ENCODE assay signal across 20 cellular contexts in genomic region chr11:72673284-72673942, GRCh38. TPM values are rescaled to one million over a fixed set of nuclear protein-coding genes. Genes with fewer than 3 reads are reported as not detected.
DNase-seq lines count a peak whose midpoint lies in the region; ATAC-seq and TF ChIP-seq lines count a peak whose summit lies in the region.
"Had no signal": no experiment of that assay in that cellular context is flagged by ENCODE, and none has a peak within 500 bp of the region (broad histone marks: within the 10 kb centered on the region; RNA-seq: fewer than 3 reads in every experiment).

No MANE protein-coding gene starts in this region.

- peaks cover 0 to 1% (median 0%) of the 10 kb centered on the region in 5 experiments for H3K9me3 Mint-ChIP-seq in brain
- peaks cover 0 to 9% (median 2%) of the 10 kb centered on the region in 8 donors for H3K9me3 Mint-ChIP-seq in CD4-positive, alpha-beta memory T cell
- peaks cover 0 to 5% (median 0%) of the 10 kb centered on the region in 5 donors for H3K9me3 Mint-ChIP-seq in CD8-positive, alpha-beta memory T cell
- H3K9me3 Mint-ChIP-seq: activated naive CD8-positive, alpha-beta T cell treated with anti-CD3 and anti-CD28 coated beads for 36 hours; CD4-positive, alpha-beta T cell had no signal

- no peak for ATAC-seq in HG02763 (IDR thresholded peaks at IDR 0.05; ENCODE audit: unreplicated experiment)
- ATAC-seq: activated CD8-positive, alpha-beta memory T cell treated with anti-CD3 and anti-CD28 coated beads, Interleukin-2, amount 10 ng/mL, durations not matched to agents 7 days and 5 days; heart left ventricle had no signal

- peak overlapping the region; percentile 53; the same call in 1 of the 2 replicates for H3K4me2 ChIP-seq in BLaER1

- POLR2A ChIA-PET in CD4-positive, alpha-beta memory T cell (lab: Charles Lee; ENCODE audit: partially characterized antibody) = interaction anchor here (0.8 kb wide), 1 partner anchor 9 kb away, joined by 3 read pairs; no protein-coding TSS in a partner anchor
- POLR2A ChIA-PET in CD8-positive, alpha-beta memory T cell (lab: Charles Lee) = interaction anchor here (0.6 kb wide), 1 partner anchor 36 kb away, joined by 3 read pairs; no protein-coding TSS in a partner anchor

- H3K36me3 Mint-ChIP-seq in brain = no peaks in the 10 kb centered on the region
- H3K36me3 Mint-ChIP-seq in CD4-positive, alpha-beta memory T cell = peaks cover 0 to 4% of the 10 kb centered on the region in 2 donors
- no peaks in the 10 kb centered on the region for H3K36me3 Mint-ChIP-seq in CD8-positive, alpha-beta memory T cell
- H3K36me3 Mint-ChIP-seq: activated CD8-positive, alpha-beta memory T cell treated with anti-CD3 and anti-CD28 coated beads, Interleukin-2, amount 10 ng/mL, durations not matched to agents 7 days and 5 days; activated naive CD8-positive, alpha-beta T cell treated with anti-CD3 and anti-CD28 coated beads for 36 hours had no signal

- peak overlapping the region in 4 of 5 experiments; percentile 66 to 99 (median 96) for H3K27ac Mint-ChIP-seq in brain
- no peak overlapping the region for H3K27ac Mint-ChIP-seq in CD4-positive, alpha-beta memory T cell
- peak overlapping the region in 1 of 8 donors; percentile 8 for H3K27ac Mint-ChIP-seq in CD8-positive, alpha-beta memory T cell
- H3K27ac Mint-ChIP-seq: activated CD8-positive, alpha-beta memory T cell treated with anti-CD3 and anti-CD28 coated beads, Interleukin-2, amount 10 ng/mL, durations not matched to agents 7 days and 5 days; activated naive CD8-positive, alpha-beta T cell treated with anti-CD3 and anti-CD28 coated beads for 36 hours; CD4-positive, alpha-beta T cell had no signal

- H3K36me3 ChIP-seq in BLaER1 (no peaks in the 10 kb centered on the region), HUES6 (ENCODE audit: control insufficient read depth, insufficient read depth, low read length) (no peaks in the 10 kb centered on the region)
- H3K36me3 ChIP-seq in CD4-positive, alpha-beta memory T cell (ENCODE audit: insufficient read depth, low read length) = no peaks in the 10 kb centered on the region
- H3K36me3 ChIP-seq in CD8-positive, alpha-beta memory T cell (ENCODE audit: insufficient read depth, low read length) = no peaks in the 10 kb centered on the region
- H3K36me3 ChIP-seq: colonic mucosa, heart left ventricle, tibial artery had no signal

- CTCF ChIA-PET in CD4-positive, alpha-beta memory T cell (lab: Charles Lee; ENCODE audit: partially characterized antibody) = no interaction called here
- CTCF ChIA-PET in CD8-positive, alpha-beta memory T cell (lab: Charles Lee) = interaction anchor here (0.7 kb wide), 1 partner anchor 10 kb away, joined by 3 read pairs; no protein-coding TSS in a partner anchor

- peaks cover 54% of the 10 kb centered on the region for H4K20me1 ChIP-seq in BLaER1

- no peak overlapping the region for H3K4me3 ChIP-seq in BLaER1
- H3K4me3 ChIP-seq in HUES6 (ENCODE audit: low read depth, low read length) = peak overlapping the region; percentile 40; the same call in 1 of the 2 replicates
- no peak overlapping the region for H3K4me3 ChIP-seq in CD4-positive, alpha-beta memory T cell (ENCODE audit: low read length in 2 of 2)
- H3K4me3 ChIP-seq in CD8-positive, alpha-beta memory T cell (ENCODE audit: low read length) = no peak overlapping the region
- H3K4me3 ChIP-seq: colonic mucosa, heart left ventricle, tibial artery had no signal

- intact Hi-C loops in CD4-positive, alpha-beta memory T cell (cut with micrococcal nuclease) = no loop called here

- H3K9ac ChIP-seq in BLaER1 = no peak overlapping the region
- no peak overlapping the region for H3K9ac ChIP-seq in HUES6 (ENCODE audit: low read length)

- DNase-seq in islet precursor cell (peak; percentile 70), NCI-H146 (lab: John Stamatoyannopoulos, UW) (no peak)
- no peak for DNase-seq in CD4-positive, alpha-beta memory T cell
- no peak for DNase-seq in CD8-positive, alpha-beta memory T cell
- DNase-seq: activated CD4-positive, alpha-beta T cell treated with anti-CD3 and anti-CD28 coated beads for 4 hours; activated CD8-positive, alpha-beta memory T cell treated with anti-CD3 and anti-CD28 coated beads, Interleukin-2, amount 10 ng/mL, durations not matched to agents 7 days and 5 days; activated naive CD8-positive, alpha-beta T cell treated with anti-CD3 and anti-CD28 coated beads for 36 hours; CD4-positive, alpha-beta T cell; colonic mucosa; GOT3; heart left ventricle; NCI-H1105; NCI-H2107; stimulated activated CD4-positive, alpha-beta T cell treated with anti-CD3 and anti-CD28 coated beads, Interleukin-2, amount 100 ng/mL, for 24 hours; stimulated activated naive CD4-positive, alpha-beta T cell; tibial artery had no signal

- H3K9me3 ChIP-seq in BLaER1 = no peaks in the 10 kb centered on the region
- no peaks in the 10 kb centered on the region for H3K9me3 ChIP-seq in HUES6 (ENCODE audit: control insufficient read depth, insufficient read depth, low read depth, low read length)
- no peaks in the 10 kb centered on the region for H3K9me3 ChIP-seq in CD4-positive, alpha-beta memory T cell (ENCODE audit: control insufficient read depth in 1 of 2, low read length in 2 of 2)
- H3K9me3 ChIP-seq in CD8-positive, alpha-beta memory T cell (ENCODE audit: low read length) = no peaks in the 10 kb centered on the region
- H3K9me3 ChIP-seq: colonic mucosa, heart left ventricle, tibial artery had no signal

- H3K27me3 Mint-ChIP-seq in brain = peaks cover 25% of the 10 kb centered on the region
- peaks cover 47 to 54% of the 10 kb centered on the region in 2 donors for H3K27me3 Mint-ChIP-seq in CD4-positive, alpha-beta memory T cell
- H3K27me3 Mint-ChIP-seq in CD8-positive, alpha-beta memory T cell = peaks cover 59 to 76% of the 10 kb centered on the region in 2 donors

- no peak overlapping the region for H3K27ac ChIP-seq in BLaER1
- no peak overlapping the region for H3K27ac ChIP-seq in HUES6 (ENCODE audit: low read depth, low read length)
- no peak overlapping the region for H3K27ac ChIP-seq in CD4-positive, alpha-beta memory T cell (ENCODE audit: low read depth, low read length)
- no peak overlapping the region for H3K27ac ChIP-seq in CD8-positive, alpha-beta memory T cell (ENCODE audit: low read depth, low read length)
- H3K27ac ChIP-seq: colonic mucosa, heart left ventricle, tibial artery had no signal

- H3K4me3 Mint-ChIP-seq in brain = peak overlapping the region; percentile 60 to 86 (median 75)
- H3K4me3 Mint-ChIP-seq in CD4-positive, alpha-beta memory T cell = no peak overlapping the region
- H3K4me3 Mint-ChIP-seq in CD8-positive, alpha-beta memory T cell = no peak overlapping the region
- H3K4me3 Mint-ChIP-seq: activated CD8-positive, alpha-beta memory T cell treated with anti-CD3 and anti-CD28 coated beads, Interleukin-2, amount 10 ng/mL, durations not matched to agents 7 days and 5 days; activated naive CD8-positive, alpha-beta T cell treated with anti-CD3 and anti-CD28 coated beads for 36 hours; CD4-positive, alpha-beta T cell had no signal

- H3K4me1 Mint-ChIP-seq in brain = peaks cover 80% of the 10 kb centered on the region
- H3K4me1 Mint-ChIP-seq in CD4-positive, alpha-beta memory T cell = peaks cover 2 to 17% (median 8%) of the 10 kb centered on the region in 4 donors
- peaks cover 5 to 17% (median 9%) of the 10 kb centered on the region in 3 donors for H3K4me1 Mint-ChIP-seq in CD8-positive, alpha-beta memory T cell

- no peak for TF ChIP-seq CTCF in brain (conservative IDR thresholded peaks at IDR 0.05)

- H3K27me3 ChIP-seq in BLaER1 (peaks cover 44% of the 10 kb centered on the region), HUES6 (ENCODE audit: control insufficient read depth, insufficient read depth, low read length) (peaks cover 77% of the 10 kb centered on the region)
- H3K27me3 ChIP-seq in CD4-positive, alpha-beta memory T cell (ENCODE audit: insufficient read depth, low read length) = peaks cover 47% of the 10 kb centered on the region
- peaks cover 56% of the 10 kb centered on the region for H3K27me3 ChIP-seq in CD8-positive, alpha-beta memory T cell (ENCODE audit: insufficient read depth, low read length, poor library complexity, severe bottlenecking)

- H3K4me1 ChIP-seq in BLaER1 (peaks cover 26% of the 10 kb centered on the region), HUES6 (ENCODE audit: control insufficient read depth, insufficient read depth, low read length) (peaks cover 20% of the 10 kb centered on the region)
- peaks cover 10% of the 10 kb centered on the region for H3K4me1 ChIP-seq in CD4-positive, alpha-beta memory T cell (ENCODE audit: insufficient read depth, low read length)
- no peaks in the 10 kb centered on the region for H3K4me1 ChIP-seq in CD8-positive, alpha-beta memory T cell (ENCODE audit: insufficient read depth, low read length)
- H3K4me1 ChIP-seq: colonic mucosa had no signal

RNA-seq across cellular contexts. Expression of gene PDE2A, which starts 0.8 kb away (rescaled TPM):
- polyA plus RNA-seq in brain (ENCODE audit: insufficient read depth, low read depth, low replicate concordance) = 26.1 TPM
- total RNA-seq in CD4-positive, alpha-beta memory T cell = 1 to 10 TPM in 1 of 2 experiments, under 1 TPM in 1; 0.75 to 1.7 TPM
- 1 to 10 TPM in 1 of 2 donors, under 1 TPM in 1; 0.11 to 1.2 TPM for polyA plus RNA-seq in CD4-positive, alpha-beta memory T cell
- total RNA-seq in CD8-positive, alpha-beta memory T cell = under 1 TPM; 0.55 to 0.66 TPM
- polyA plus RNA-seq in CD8-positive, alpha-beta memory T cell = 0.08 TPM

Comparison
In these comparisons a context has a peak if more than half of its experiments do, and no peak if none do; other contexts are left out.
1. H3K27ac Mint-ChIP-seq: peak in brain (4 of 5); none in CD4-positive, alpha-beta memory T cell (0 of 7).
2. H3K4me3 Mint-ChIP-seq: peak in brain (5 of 5); none in CD4-positive, alpha-beta memory T cell (0 of 8) and CD8-positive, alpha-beta memory T cell (0 of 7).
3. RNA of gene PDE2A, which starts 0.8 kb away (polyA plus RNA-seq): 26.1 TPM in brain (single experiment); 0.11 to 1.2 TPM in CD4-positive, alpha-beta memory T cell and 0.08 TPM in CD8-positive, alpha-beta memory T cell (single experiment); every median in the first group is over 10 times any median in the second.